In genomic region chr6:155158044-155158843, GRCh38 we compare ENCODE assay signal across 10 cellular contexts.
DNase-seq lines count a peak whose midpoint lies in the region; ATAC-seq lines count a peak whose summit lies in the region.
"Had no signal": no experiment of that assay in that cellular context is flagged by ENCODE, and none has a peak within 500 bp of the region (broad histone marks: within the 10 kb centered on the region; RNA-seq: fewer than 3 reads in every experiment).

No MANE protein-coding gene starts in this region.

- peak; percentile 68 for ATAC-seq in left ventricle myocardium superior
- no peak for ATAC-seq in Right ventricle myocardium inferior
- peak; percentile 53 for ATAC-seq in esophagus mucosa
- no peak for ATAC-seq in GM19397 (IDR thresholded peaks at IDR 0.05; ENCODE audit: unreplicated experiment)

- intact Hi-C loops in left ventricle myocardium superior (cut with micrococcal nuclease), result no loop called here
- intact Hi-C loops in Right ventricle myocardium inferior (cut with DNase I), result no loop called here

- DNase-seq in left ventricle myocardium superior (no peak), Right ventricle myocardium inferior (ENCODE audit: missing footprints) (no peak), M059J (ENCODE audit: low read depth) (peak; percentile 75), HUDEP-2 (lab: John Stamatoyannopoulos, UW; ENCODE audit: unreplicated experiment in 76 of 76) (no peak), NCI-H345 (lab: John Stamatoyannopoulos, UW) (no peak)
- no peak for DNase-seq in central memory CD4-positive, alpha-beta T cell
- DNase-seq: CD4-positive, CD25-positive, alpha-beta regulatory T cell; NCI-H2029 had no signal

Comparison
In these comparisons a context has a peak if more than half of its experiments do, and no peak if none do; other contexts are left out.
1. ATAC-seq: peak in left ventricle myocardium superior (single experiment) and esophagus mucosa (single experiment); none in Right ventricle myocardium inferior (single experiment) and GM19397 (single experiment).